In the genomic region with DNA sequence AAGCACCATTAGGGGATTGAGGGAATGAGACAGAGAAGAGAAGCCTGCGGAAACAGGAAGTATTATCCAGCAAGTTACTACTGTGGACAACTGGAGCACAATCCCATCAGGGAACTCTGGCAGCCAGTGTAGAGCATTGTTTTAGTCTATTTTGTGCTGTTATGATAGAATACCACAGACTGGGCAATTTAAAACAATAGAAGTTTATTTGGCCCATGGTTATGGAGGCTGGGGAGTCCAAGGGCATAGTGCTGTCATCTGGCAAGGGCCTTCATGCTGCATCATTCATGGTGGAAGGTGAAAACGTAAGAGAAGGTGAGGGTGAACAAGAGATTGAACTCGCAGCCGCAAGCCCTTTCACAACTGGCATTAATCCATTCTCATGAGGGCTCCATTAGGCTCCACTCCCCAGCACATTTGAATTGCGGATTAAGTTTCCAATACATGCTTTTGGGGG, we compare ENCODE assay signal across 11 cellular contexts. TPM values are rescaled to one million over a fixed set of nuclear protein-coding genes. Genes with fewer than 3 reads are reported as not detected.
DNase-seq lines count a peak whose midpoint lies in the region; ATAC-seq and TF ChIP-seq lines count a peak whose summit lies in the region.
"Had no signal": no experiment of that assay in that cellular context is flagged by ENCODE, and none has a peak within 500 bp of the region (broad histone marks: within the 10 kb centered on the region; RNA-seq: fewer than 3 reads in every experiment).

No MANE protein-coding gene starts in this region.

- H3K9me3 ChIP-seq in right cardiac atrium (ENCODE audit: control insufficient read depth, low read length) (no peaks in the 10 kb centered on the region), breast epithelium (no peaks in the 10 kb centered on the region), muscle layer of duodenum (ENCODE audit: control insufficient read depth in 1 of 2, low read length in 2 of 2) (no peaks in the 10 kb centered on the region), uterus (no peaks in the 10 kb centered on the region)
- H3K9me3 ChIP-seq: BE2C had no signal

- H3K27me3 ChIP-seq in right cardiac atrium (ENCODE audit: control insufficient read depth, insufficient read depth) (no peaks in the 10 kb centered on the region), breast epithelium (no peaks in the 10 kb centered on the region), muscle layer of duodenum (ENCODE audit: low read depth, low read length) (no peaks in the 10 kb centered on the region), uterus (no peaks in the 10 kb centered on the region)
- H3K27me3 ChIP-seq: BE2C had no signal

- TF ChIP-seq CTCF in breast epithelium (IDR thresholded peaks at IDR 0.05) (no peak), uterus (IDR thresholded peaks at IDR 0.05) (no peak)

- H3K4me3 ChIP-seq in right cardiac atrium (ENCODE audit: low read length), result no peak overlapping the region
- peak overlapping the region in 1 of 3 donors; percentile 9 for H3K4me3 ChIP-seq in breast epithelium
- peak overlapping the region in 1 of 2 donors; percentile 25 for H3K4me3 ChIP-seq in muscle layer of duodenum (ENCODE audit: low read depth in 1 of 2, low read length in 2 of 2)
- H3K4me3 ChIP-seq in uterus, result no peak overlapping the region

- TF ChIP-seq POLR2A in breast epithelium (IDR thresholded peaks at IDR 0.05) (no peak), uterus (IDR thresholded peaks at IDR 0.05) (no peak), GM18505 (IDR thresholded peaks at IDR 0.05; ENCODE audit: borderline replicate concordance, extremely low read depth, insufficient read depth, insufficient read length) (no peak)

- H3K4me1 ChIP-seq in right cardiac atrium (ENCODE audit: control insufficient read depth, insufficient read depth, low read length), result peaks cover 5% of the 10 kb centered on the region
- peaks cover 16 to 20% of the 10 kb centered on the region in 2 donors for H3K4me1 ChIP-seq in breast epithelium
- peaks cover 11 to 20% of the 10 kb centered on the region in 2 donors for H3K4me1 ChIP-seq in muscle layer of duodenum (ENCODE audit: control insufficient read depth in 1 of 2, insufficient read depth in 2 of 2, low read length in 2 of 2)
- peaks cover 0 to 6% of the 10 kb centered on the region in 2 donors for H3K4me1 ChIP-seq in uterus

- H3K27ac ChIP-seq in right cardiac atrium (ENCODE audit: low read length) (peak overlapping the region; percentile 39), breast epithelium (peak overlapping the region; percentile 91 to 94), muscle layer of duodenum (ENCODE audit: low read length) (peak overlapping the region; percentile 10), uterus (peak overlapping the region; percentile 68 to 77)

- intact Hi-C loops in right cardiac atrium (cut with DNase I), result no loop called here
- intact Hi-C loops in Right ventricle myocardium inferior (cut with DNase I), result loop anchor here (5.0 kb wide), 1 partner anchor 157 kb away; no protein-coding TSS in a partner anchor
- intact Hi-C loops in breast epithelium (cut with DNase I; ENCODE audit: low total_unique reads), result no loop called here
- intact Hi-C loops in uterus (cut with DNase I; ENCODE audit: low total_unique reads), result no loop called here

- WGBS in right cardiac atrium, result 93% methylated on average over 5 of the region's 5 CpGs

- no peak for DNase-seq in right cardiac atrium
- no peak for DNase-seq in Right ventricle myocardium inferior (ENCODE audit: missing footprints)
- DNase-seq in breast epithelium (ENCODE audit: low spot score in 2 of 2), result no peak
- no peak for DNase-seq in uterus
- DNase-seq in activated CD4-positive, CD25-positive, alpha-beta regulatory T cell (lab: John Stamatoyannopoulos, UW), result no peak
- DNase-seq: activated B cell treated with CpG ODN at 0.5 μM for 24 hours, BE2C, NCI-H187 treated with DMSO at 0.1 percent for 48 hours had no signal

- H3K36me3 ChIP-seq in breast epithelium, result no peaks in the 10 kb centered on the region
- no peaks in the 10 kb centered on the region for H3K36me3 ChIP-seq in muscle layer of duodenum (ENCODE audit: control insufficient read depth in 1 of 2, insufficient read depth in 2 of 2, low read length in 2 of 2)
- no peaks in the 10 kb centered on the region for H3K36me3 ChIP-seq in uterus
- H3K36me3 ChIP-seq: BE2C had no signal

- ATAC-seq in right cardiac atrium (no peak), Right ventricle myocardium inferior (no peak), HG02623 (IDR thresholded peaks at IDR 0.05; ENCODE audit: unreplicated experiment) (no peak), GM18505 (IDR thresholded peaks at IDR 0.05; ENCODE audit: unreplicated experiment) (no peak)

RNA-seq across cellular contexts. Expression of a gene that starts 43.5 kb away (rescaled TPM):
- 1 to 10 TPM; 6.9 to 7.3 (median 7.3) TPM for total RNA-seq in right cardiac atrium
- polyA plus RNA-seq in right cardiac atrium, result 6.0 TPM
- 4.7 TPM for total RNA-seq in Right ventricle myocardium inferior
- 10 to 100 TPM; 11.8 to 13.5 (median 13.3) TPM for total RNA-seq in breast epithelium
- 10 to 100 TPM in 1 of 4 donors, 1 to 10 TPM in 3; 1.3 to 12.8 (median 4.3) TPM for total RNA-seq in uterus

RNA-seq across cellular contexts. Expression of a gene that starts 55.5 kb away (rescaled TPM):
- 10 to 100 TPM; 22.6 to 33.6 (median 23.7) TPM for total RNA-seq in right cardiac atrium
- 13.8 TPM for polyA plus RNA-seq in right cardiac atrium
- 44.0 TPM for total RNA-seq in Right ventricle myocardium inferior
- total RNA-seq in breast epithelium, result 10 to 100 TPM; 16.8 to 33.8 (median 22.1) TPM
- 10 to 100 TPM; 13.5 to 59.0 (median 25.0) TPM for total RNA-seq in uterus

Comparison
In these comparisons a context has a peak if more than half of its experiments do, and no peak if none do; other contexts are left out.
1. H3K27ac ChIP-seq: peak in every context shown above with its lines; median percentile 92 in breast epithelium; 72 in uterus; 39 in right cardiac atrium; 10 in muscle layer of duodenum.